In genomic region chr14:102325791-102326345, GRCh38 we compare ENCODE assay signal across 21 cellular contexts. TPM values are rescaled to one million over a fixed set of nuclear protein-coding genes. Genes with fewer than 3 reads are reported as not detected.
A peak's percentile ranks its signal among the peaks of the same experiment; 100 is the strongest.
DNase-seq lines count a peak whose midpoint lies in the region; ATAC-seq and TF ChIP-seq lines count a peak whose summit lies in the region.
"Had no signal": no experiment of that assay in that cellular context is flagged by ENCODE, and none has a peak within 500 bp of the region (broad histone marks: within the 10 kb centered on the region; RNA-seq: fewer than 3 reads in every experiment).

No MANE protein-coding gene starts in this region.

- H2BK120ac ChIP-seq in mesendoderm (ENCODE audit: low read depth, low read length), result no peak overlapping the region

- CTCF ChIA-PET in mammary epithelial cell (lab: Charles Lee; ENCODE audit: low non-redundant PET), result no interaction called here

- no peak overlapping the region for H4K8ac ChIP-seq in mesendoderm (ENCODE audit: low read depth, low read length)

- H3K18ac ChIP-seq in mesendoderm (ENCODE audit: low read length), result no peak overlapping the region

- no peak overlapping the region for H2AK5ac ChIP-seq in mesendoderm (ENCODE audit: low read length)

- H3K9ac ChIP-seq in mammary epithelial cell (ENCODE audit: insufficient read depth, low read length) (no peak overlapping the region), mesendoderm (ENCODE audit: low read length) (no peak overlapping the region)
- H3K9ac ChIP-seq: GM23248, KMS-11 had no signal

- peaks cover 19% of the 10 kb centered on the region for H3K4me1 Mint-ChIP-seq in stimulated activated naive CD8-positive, alpha-beta T cell treated with anti-CD3 and anti-CD28 coated beads, Interleukin-15, amount 100 ng/mL, for 72 hours

- H3K4me2 ChIP-seq in mammary epithelial cell (ENCODE audit: insufficient read depth, low read depth, low read length), result no peak overlapping the region
- no peak overlapping the region for H3K4me2 ChIP-seq in mesendoderm (ENCODE audit: low read length)
- H3K4me2 ChIP-seq: KMS-11 had no signal

- intact Hi-C loops in mammary epithelial cell (cut with micrococcal nuclease), result no loop called here
- intact Hi-C loops in breast epithelium (cut with DNase I; ENCODE audit: low total_unique reads), result no loop called here

- H2AFZ ChIP-seq in mammary epithelial cell (ENCODE audit: low read depth, low read length), result no peak overlapping the region
- H2AFZ ChIP-seq: GM23248 had no signal

- TF ChIP-seq POLR2A in breast epithelium (IDR thresholded peaks at IDR 0.05), result no peak

- H3K9me3 ChIP-seq in mammary epithelial cell (replicated peaks; ENCODE audit: insufficient read depth, low read length) (no peaks in the 10 kb centered on the region), breast epithelium (no peaks in the 10 kb centered on the region)
- H3K9me3 ChIP-seq: HAP-1 had no signal

- dilution Hi-C loops in mammary epithelial cell (cut with HindIII; ENCODE audit: low sequenced_read_pairs), result no loop called here

- H3K79me2 ChIP-seq in mammary epithelial cell (ENCODE audit: insufficient read depth, low read length) (peaks cover 4% of the 10 kb centered on the region), mesendoderm (ENCODE audit: control insufficient read depth, insufficient read depth, low read length) (no peaks in the 10 kb centered on the region)

- H3K4me3 ChIP-seq in mammary epithelial cell (replicated peaks in 1 of 3; ENCODE audit: insufficient read depth in 1 of 3, low read depth in 2 of 3, low read length in 3 of 3) (no peak overlapping the region), breast epithelium (no peak overlapping the region), choroid plexus epithelial cell (ENCODE audit: low read depth, low read length) (no peak overlapping the region), mesendoderm (ENCODE audit: low read length) (no peak overlapping the region)
- H3K4me3 ChIP-seq: GM12878, GM23248, HAP-1 had no signal

- H3K4ac ChIP-seq in mesendoderm (ENCODE audit: low read depth, low read length), result no peak overlapping the region

- H3K4me1 ChIP-seq in mammary epithelial cell (ENCODE audit: insufficient read depth, low read length) (peaks cover 3% of the 10 kb centered on the region), breast epithelium (peaks cover 1 to 3% of the 10 kb centered on the region in 2 donors), mesendoderm (ENCODE audit: control insufficient read depth, low read depth, low read length) (no peaks in the 10 kb centered on the region)
- H3K4me1 ChIP-seq: HAP-1 had no signal

- DNase-seq in mammary epithelial cell (peak; percentile 76), breast epithelium (ENCODE audit: low spot score in 2 of 2) (no peak), choroid plexus epithelial cell (ENCODE audit: low read depth) (peak; percentile 58), myocyte (ENCODE audit: low read depth) (peak; percentile 53), NCI-H69 (lab: John Stamatoyannopoulos, UW) (no peak), mesendoderm (no peak), EL (no peak)
- no peak for DNase-seq in stimulated activated naive CD8-positive, alpha-beta T cell treated with anti-CD3 and anti-CD28 coated beads, Interleukin-15, amount 100 ng/mL, for 72 hours
- DNase-seq: CD4-positive, CD25-positive, alpha-beta regulatory T cell; COR-L47; GM23248; NCI-H1417 treated with DMSO at 0.1 percent for 48 hours; NCI-H1930; NCI-H226; NCI-H524 treated with DMSO at 0.1 percent for 48 hours; PC-3 had no signal

- H3K27ac ChIP-seq in mammary epithelial cell (ENCODE audit: insufficient read depth, low read depth, low read length) (no peak overlapping the region), breast epithelium (no peak overlapping the region), mesendoderm (ENCODE audit: low read depth, low read length) (no peak overlapping the region)
- H3K27ac ChIP-seq: GM23248, HL-60, KMS-11 had no signal

- no peaks in the 10 kb centered on the region for H3K27me3 Mint-ChIP-seq in stimulated activated naive CD8-positive, alpha-beta T cell treated with anti-CD3 and anti-CD28 coated beads, Interleukin-15, amount 100 ng/mL, for 72 hours
- H3K27me3 Mint-ChIP-seq: B cell; CD4-positive, CD25-positive, alpha-beta regulatory T cell had no signal

- in situ Hi-C loops in mammary epithelial cell (cut with MboI; ENCODE audit: low sequenced_read_pairs in 2 of 2), result no loop called here

- no peak for ATAC-seq in stimulated activated naive CD8-positive, alpha-beta T cell treated with anti-CD3 and anti-CD28 coated beads, Interleukin-15, amount 100 ng/mL, for 72 hours
- ATAC-seq: GM12878, PC-3 had no signal

- H3K56ac ChIP-seq in mesendoderm (ENCODE audit: low read length), result no peak overlapping the region

- H2BK15ac ChIP-seq in mesendoderm (replicated peaks; ENCODE audit: low read depth), result no peak overlapping the region

- no peaks in the 10 kb centered on the region for H3K9me3 Mint-ChIP-seq in stimulated activated naive CD8-positive, alpha-beta T cell treated with anti-CD3 and anti-CD28 coated beads, Interleukin-15, amount 100 ng/mL, for 72 hours
- H3K9me3 Mint-ChIP-seq: CD4-positive, CD25-positive, alpha-beta regulatory T cell had no signal

- H3K27ac Mint-ChIP-seq in stimulated activated naive CD8-positive, alpha-beta T cell treated with anti-CD3 and anti-CD28 coated beads, Interleukin-15, amount 100 ng/mL, for 72 hours, result peak overlapping the region in 1 of 2 donors; percentile 19
- H3K27ac Mint-ChIP-seq: B cell had no signal

- H4K20me1 ChIP-seq in mammary epithelial cell (ENCODE audit: insufficient read depth, low read length), result no peaks in the 10 kb centered on the region

- no peak overlapping the region for H3K4me3 Mint-ChIP-seq in stimulated activated naive CD8-positive, alpha-beta T cell treated with anti-CD3 and anti-CD28 coated beads, Interleukin-15, amount 100 ng/mL, for 72 hours
- H3K4me3 Mint-ChIP-seq: B cell had no signal

- H3K36me3 ChIP-seq in mammary epithelial cell (ENCODE audit: insufficient read depth, low read length), result no peaks in the 10 kb centered on the region
- H3K36me3 ChIP-seq in breast epithelium, result no peaks in the 10 kb centered on the region
- no peaks in the 10 kb centered on the region for H3K36me3 ChIP-seq in mesendoderm (ENCODE audit: control insufficient read depth, insufficient read depth, low read length)

- H3K79me1 ChIP-seq in mesendoderm (ENCODE audit: low read length), result no peaks in the 10 kb centered on the region

- H2BK5ac ChIP-seq in mesendoderm (ENCODE audit: low read length), result no peak overlapping the region

- no peak overlapping the region for H3K23ac ChIP-seq in mesendoderm (ENCODE audit: low read length)

- TF ChIP-seq CTCF in mammary epithelial cell (conservative IDR thresholded peaks at IDR 0.05 in 1 of 2, IDR thresholded peaks at IDR 0.05 in 1 of 2; ENCODE audit: extremely low read depth in 1 of 2, insufficient read depth in 1 of 2, low read depth in 1 of 2, low read length in 2 of 2) (no peak), breast epithelium (IDR thresholded peaks at IDR 0.05) (no peak), choroid plexus epithelial cell (conservative IDR thresholded peaks at IDR 0.05; ENCODE audit: low read depth, low read length) (no peak)

- 69% methylated on average over 3 of the region's 9 CpGs for WGBS in mammary epithelial cell (ENCODE audit: low coverage, missing lambda C conversion rate)
- WGBS in mesendoderm (ENCODE audit: extremely low coverage, insufficient coverage, low lambda C conversion rate), result no CpG with 5 or more reads among the region's 9 CpGs

- no TSS peak for BruUV-seq in mammary epithelial cell (replicated peaks; lab: Mats Ljungman, UMichigan)

- H3K27me3 ChIP-seq in mammary epithelial cell (ENCODE audit: insufficient read depth, low read length) (no peaks in the 10 kb centered on the region), breast epithelium (no peaks in the 10 kb centered on the region), mesendoderm (ENCODE audit: insufficient read depth, low read length, poor library complexity) (no peaks in the 10 kb centered on the region)

- H4K5ac ChIP-seq in mesendoderm (ENCODE audit: low read length), result no peak overlapping the region

RNA-seq across cellular contexts. Expression of gene ZNF839, which starts 6.3 kb away (rescaled TPM):
- total RNA-seq in mammary epithelial cell (10 to 100 TPM; 12.0 to 14.1 TPM), breast epithelium (10 to 100 TPM in 2 of 3 donors, 1 to 10 TPM in 1; 8.5 to 16.8 (median 15.4) TPM), myocyte (6.2 and 8.3 TPM in 2 replicates)
- polyA plus RNA-seq in mammary epithelial cell, result 8.3 TPM
- 17.3 TPM for polyA minus RNA-seq in mammary epithelial cell
- 5.8 TPM for polyA plus RNA-seq in myocyte (2012)
- polyA plus RNA-seq in mesendoderm (2013, experiment 1 of 2), result 5.3 TPM
- polyA plus RNA-seq in mesendoderm (2013, experiment 2 of 2), result 5.9 TPM

RNA-seq across cellular contexts. Expression of gene MOK, which starts 20.9 kb away (rescaled TPM):
- total RNA-seq in mammary epithelial cell (10 to 100 TPM; 41.6 to 49.0 TPM), breast epithelium (10 to 100 TPM; 13.0 to 29.0 (median 23.9) TPM), myocyte (24.5 and 45.6 TPM in 2 replicates)
- 38.3 TPM for polyA plus RNA-seq in mammary epithelial cell
- polyA minus RNA-seq in mammary epithelial cell, result 9.1 TPM
- polyA plus RNA-seq in myocyte (2012), result 24.7 TPM
- 3.2 TPM for polyA plus RNA-seq in mesendoderm (2013, experiment 1 of 2)
- polyA plus RNA-seq in mesendoderm (2013, experiment 2 of 2), result 2.7 TPM

RNA-seq across cellular contexts. Expression of gene CINP, which starts 36.8 kb away (rescaled TPM):
- 10 to 100 TPM; 36.0 to 44.8 TPM for total RNA-seq in mammary epithelial cell
- 56.7 TPM for polyA plus RNA-seq in mammary epithelial cell
- polyA minus RNA-seq in mammary epithelial cell, result 21.6 TPM
- total RNA-seq in breast epithelium, result 10 to 100 TPM; 28.8 to 34.7 (median 33.4) TPM
- total RNA-seq in myocyte, result 50.2 and 55.5 TPM in 2 replicates
- polyA plus RNA-seq in myocyte (2012), result 47.7 TPM
- polyA plus RNA-seq in mesendoderm (2013, experiment 1 of 2), result 35.2 TPM
- 34.8 TPM for polyA plus RNA-seq in mesendoderm (2013, experiment 2 of 2)

RNA-seq across cellular contexts. Expression of gene TECPR2, which starts 36.9 kb away (rescaled TPM):
- total RNA-seq in mammary epithelial cell, result 10 to 100 TPM; 26.3 to 27.5 TPM
- 6.3 TPM for polyA plus RNA-seq in mammary epithelial cell
- 17.8 TPM for polyA minus RNA-seq in mammary epithelial cell
- 10 to 100 TPM; 19.8 to 25.2 (median 19.9) TPM for total RNA-seq in breast epithelium
- total RNA-seq in myocyte, result 11.7 and 15.8 TPM in 2 replicates
- polyA plus RNA-seq in myocyte (2012), result 11.3 TPM
- 4.2 TPM for polyA plus RNA-seq in mesendoderm (2013, experiment 1 of 2)
- polyA plus RNA-seq in mesendoderm (2013, experiment 2 of 2), result 4.9 TPM

Comparison
In these comparisons a context has a peak if more than half of its experiments do, and no peak if none do; other contexts are left out.
1. DNase-seq: peak in mammary epithelial cell (single experiment), choroid plexus epithelial cell (single experiment) and myocyte (single experiment); none in breast epithelium (0 of 2), NCI-H69 (single experiment), mesendoderm (single experiment), stimulated activated naive CD8-positive, alpha-beta T cell treated with anti-CD3 and anti-CD28 coated beads, Interleukin-15, amount 100 ng/mL, for 72 hours (0 of 2) and EL (single experiment).